Comparison of ENCODE assay signal across 8 cellular contexts in the genomic region with DNA sequence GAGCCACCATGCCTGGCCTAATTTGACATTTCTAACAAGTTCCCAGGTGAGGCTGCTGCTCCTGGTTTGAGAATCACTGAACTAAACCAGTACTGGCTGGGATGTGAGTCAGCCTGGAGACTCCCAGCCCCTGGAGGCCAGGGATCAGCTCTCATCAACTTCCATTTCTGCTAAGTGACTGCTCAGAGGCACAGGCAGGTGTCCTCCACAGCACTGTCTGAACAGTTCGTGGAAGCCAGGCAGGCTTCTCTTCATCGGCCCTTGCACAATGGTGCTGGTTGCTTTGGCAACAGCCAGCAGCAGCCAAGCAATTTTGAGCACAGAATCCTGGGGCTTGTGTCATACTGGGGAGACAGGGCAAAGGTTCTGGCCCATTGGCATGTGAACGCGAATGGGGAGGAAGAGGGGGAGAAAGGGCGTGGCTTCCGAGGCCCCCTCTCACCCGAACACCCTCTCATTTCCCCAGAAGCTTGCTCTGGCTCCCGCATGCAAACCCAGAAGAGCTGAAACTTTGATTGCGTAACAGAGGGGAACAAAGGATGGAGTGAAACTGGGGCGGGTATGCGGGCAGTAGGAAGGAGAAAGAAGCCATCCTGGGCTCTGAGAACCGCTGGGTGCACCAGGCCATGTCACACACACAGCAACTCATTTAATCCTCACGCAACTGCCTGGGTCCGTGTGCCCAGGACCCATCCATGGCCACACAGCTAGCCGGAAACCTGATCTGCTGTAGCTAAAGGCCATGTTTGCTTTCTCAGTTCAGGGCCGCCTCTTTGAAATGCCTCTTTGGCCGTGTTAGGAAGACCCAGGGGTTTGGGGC. TPM values are rescaled to one million over a fixed set of nuclear protein-coding genes. Genes with fewer than 3 reads are reported as not detected.
A peak's percentile ranks its signal among the peaks of the same experiment; 100 is the strongest.
DNase-seq lines count a peak whose midpoint lies in the region; TF ChIP-seq lines count a peak whose summit lies in the region.

No MANE protein-coding gene starts in this region.

- intact Hi-C loops in lower leg skin (cut with DNase I; ENCODE audit: low total_unique reads) = no loop called here

- H3K4me3 ChIP-seq in lower leg skin (ENCODE audit: low read depth, poor library complexity, severe bottlenecking) = no peak overlapping the region
- H3K4me3 ChIP-seq in smooth muscle cell = no peak overlapping the region

- H3K4me1 ChIP-seq in smooth muscle cell (ENCODE audit: low read depth) = no peaks in the 10 kb centered on the region

- no peak overlapping the region for H3K9ac ChIP-seq in smooth muscle cell (ENCODE audit: low read depth)

- TF ChIP-seq CTCF in lower leg skin (IDR thresholded peaks at IDR 0.05) = no peak
- TF ChIP-seq CTCF in smooth muscle cell (IDR thresholded peaks at IDR 0.05; ENCODE audit: borderline replicate concordance, insufficient read depth, poor library complexity, severe bottlenecking) = no peak

- no peaks in the 10 kb centered on the region for H3K36me3 ChIP-seq in smooth muscle cell (ENCODE audit: low read depth)

- 31 to 41% methylated on average over 15 to 17 of the region's 17 CpGs for WGBS in lower leg skin, 2 donors
- 58% methylated on average over 17 of the region's 17 CpGs for WGBS in smooth muscle cell (ENCODE audit: low lambda C conversion rate)

- DNase-seq in GM04504 (ENCODE audit: low read depth) (peak; percentile 64), NCI-H69 (lab: John Stamatoyannopoulos, UW) (peak; percentile 84), ecto neural progenitor cell (ENCODE audit: low spot score) (peak; percentile 80), lower leg skin (ENCODE audit: low spot score in 2 of 2) (peak; percentile 61 to 93), ureter (ENCODE audit: low spot score) (peak; percentile 72), smooth muscle cell (lab: John Stamatoyannopoulos, UW; ENCODE audit: unreplicated experiment) (no peak), NCI-H1694 (lab: John Stamatoyannopoulos, UW) (no peak)
- DNase-seq in effector CD8-positive, alpha-beta T cell (lab: John Stamatoyannopoulos, UW) = no peak

- H4K20me1 ChIP-seq in smooth muscle cell (ENCODE audit: low read depth) = no peaks in the 10 kb centered on the region

- H3K79me2 ChIP-seq in smooth muscle cell (ENCODE audit: low read depth) = no peaks in the 10 kb centered on the region

- TF ChIP-seq POLR2A in lower leg skin (IDR thresholded peaks at IDR 0.05) = no peak

- no peak overlapping the region for H3K27ac ChIP-seq in smooth muscle cell (ENCODE audit: low read depth)

- H3K27me3 ChIP-seq in smooth muscle cell (ENCODE audit: low read depth) = no peaks in the 10 kb centered on the region

- H3K4me2 ChIP-seq in smooth muscle cell = no peak overlapping the region

- H2AFZ ChIP-seq in smooth muscle cell (ENCODE audit: low read depth) = no peak overlapping the region

- H3K9me3 ChIP-seq in smooth muscle cell (replicated peaks; ENCODE audit: low read depth) = no peaks in the 10 kb centered on the region

- H3F3A ChIP-seq in smooth muscle cell (ENCODE audit: low read depth) = no peaks in the 10 kb centered on the region

RNA-seq across cellular contexts. Expression of a gene that starts 9.0 kb away (rescaled TPM):
- total RNA-seq in lower leg skin (100 to 1,000 TPM in 1 of 4 donors, 10 to 100 TPM in 3; 77.4 to 129 (median 97.0) TPM), ureter (158 TPM), smooth muscle cell (28.3 and 46.7 TPM in 2 replicates)
- 52.7 and 63.4 TPM in 2 replicates for polyA plus RNA-seq in smooth muscle cell

RNA-seq across cellular contexts. Expression of a gene that starts 27.2 kb away (rescaled TPM):
- 10 to 100 TPM; 34.7 to 50.0 (median 41.4) TPM for total RNA-seq in lower leg skin
- total RNA-seq in ureter = 82.7 TPM
- total RNA-seq in smooth muscle cell = 36.6 and 43.9 TPM in 2 replicates
- 97.6 and 105 TPM in 2 replicates for polyA plus RNA-seq in smooth muscle cell

Comparison
In these comparisons a context has a peak if more than half of its experiments do, and no peak if none do; other contexts are left out.
1. DNase-seq: peak in GM04504 (single experiment), NCI-H69 (single experiment), ecto neural progenitor cell (single experiment), lower leg skin (2 of 2) and ureter (single experiment); none in effector CD8-positive, alpha-beta T cell (single experiment), smooth muscle cell (single experiment) and NCI-H1694 (single experiment).